Comparison of ENCODE assay signal across 17 cellular contexts in genomic region chr19:56117889-56118288, GRCh38. TPM values are rescaled to one million over a fixed set of nuclear protein-coding genes. Genes with fewer than 3 reads are reported as not detected.
A peak's percentile ranks its signal among the peaks of the same experiment; 100 is the strongest.
DNase-seq lines count a peak whose midpoint lies in the region; ATAC-seq and TF ChIP-seq lines count a peak whose summit lies in the region.
"Had no signal": no experiment of that assay in that cellular context is flagged by ENCODE, and none has a peak within 500 bp of the region (broad histone marks: within the 10 kb centered on the region; RNA-seq: fewer than 3 reads in every experiment).

No MANE protein-coding gene starts in this region.

- no peak for DNase-seq in CD8-positive, alpha-beta memory T cell
- DNase-seq in esophagus squamous epithelium (lab: John Stamatoyannopoulos, UW) (no peak), progenitor cell of endocrine pancreas (ENCODE audit: low spot score, unreplicated experiment) (no peak), body of pancreas (no peak), superior temporal gyrus (ENCODE audit: extremely low spot score) (no peak)
- DNase-seq in activated naive CD4-positive, alpha-beta T cell treated with anti-CD3 and anti-CD28 coated beads, Interleukin-2, amount 10 ng/mL, durations not matched to agents 7 days and 5 days, result no peak
- DNase-seq: anterior cingulate cortex, BE2C, DMS153, MV-4-11, NCI-H2081, NCI-H524, SJCRH30, T1000 had no signal

- H3K4me3 Mint-ChIP-seq in CD8-positive, alpha-beta memory T cell, result peak overlapping the region in 4 of 7 donors; percentile 66 to 82 (median 79)
- H3K4me3 Mint-ChIP-seq in progenitor cell of endocrine pancreas (ENCODE audit: low read depth), result peak overlapping the region; percentile 24
- no peak overlapping the region for H3K4me3 Mint-ChIP-seq in activated naive CD4-positive, alpha-beta T cell treated with anti-CD3 and anti-CD28 coated beads, Interleukin-2, amount 10 ng/mL, durations not matched to agents 7 days and 5 days

- H3K36me3 ChIP-seq in CD8-positive, alpha-beta memory T cell (ENCODE audit: insufficient read depth, low read length), result no peaks in the 10 kb centered on the region
- peaks cover 0 to 7% (median 0%) of the 10 kb centered on the region in 3 donors for H3K36me3 ChIP-seq in esophagus squamous epithelium
- no peaks in the 10 kb centered on the region for H3K36me3 ChIP-seq in body of pancreas (replicated peaks in 1 of 2; ENCODE audit: insufficient read depth in 1 of 2, low read depth in 2 of 2)

- ATAC-seq in body of pancreas, result no peak
- ATAC-seq: right cardiac atrium had no signal

- H3K9me3 ChIP-seq in CD8-positive, alpha-beta memory T cell (ENCODE audit: low read length), result no peaks in the 10 kb centered on the region
- H3K9me3 ChIP-seq in esophagus squamous epithelium (no peaks in the 10 kb centered on the region), body of pancreas (no peaks in the 10 kb centered on the region)
- H3K9me3 ChIP-seq: BE2C, SJCRH30 had no signal

- H3K27ac ChIP-seq in CD8-positive, alpha-beta memory T cell (ENCODE audit: low read depth, low read length), result no peak overlapping the region
- H3K27ac ChIP-seq in VCaP (peak overlapping the region; percentile 97; the same call in 1 of the 2 replicates), esophagus squamous epithelium (peak overlapping the region; percentile 93 to 99 (median 98)), body of pancreas (peak overlapping the region in 2 of 4 donors; percentile 96 to 98)
- H3K27ac ChIP-seq: SJCRH30 had no signal

- H3K4me1 Mint-ChIP-seq in CD8-positive, alpha-beta memory T cell, result peaks cover 49 to 67% (median 54%) of the 10 kb centered on the region in 3 donors
- H3K4me1 Mint-ChIP-seq in progenitor cell of endocrine pancreas (ENCODE audit: low read depth), result peaks cover 26% of the 10 kb centered on the region
- H3K4me1 Mint-ChIP-seq in activated naive CD4-positive, alpha-beta T cell treated with anti-CD3 and anti-CD28 coated beads, Interleukin-2, amount 10 ng/mL, durations not matched to agents 7 days and 5 days, result peaks cover 60% of the 10 kb centered on the region

- intact Hi-C loops in esophagus squamous epithelium (cut with DNase I) (no loop called here), body of pancreas (cut with DNase I) (no loop called here)

- H3K27me3 Mint-ChIP-seq in CD8-positive, alpha-beta memory T cell, result no peaks in the 10 kb centered on the region
- H3K27me3 Mint-ChIP-seq in progenitor cell of endocrine pancreas, result no peaks in the 10 kb centered on the region
- no peaks in the 10 kb centered on the region for H3K27me3 Mint-ChIP-seq in activated naive CD4-positive, alpha-beta T cell treated with anti-CD3 and anti-CD28 coated beads, Interleukin-2, amount 10 ng/mL, durations not matched to agents 7 days and 5 days

- POLR2A ChIA-PET in CD8-positive, alpha-beta memory T cell (lab: Charles Lee), result no interaction called here

- no peak overlapping the region for H3K4me3 ChIP-seq in CD8-positive, alpha-beta memory T cell (ENCODE audit: low read length)
- H3K4me3 ChIP-seq in esophagus squamous epithelium (peak overlapping the region in 1 of 4 donors; percentile 9), body of pancreas (no peak overlapping the region)
- H3K4me3 ChIP-seq: SJCRH30 had no signal

- CTCF ChIA-PET in CD8-positive, alpha-beta memory T cell (lab: Charles Lee), result no interaction called here
- CTCF ChIA-PET in activated naive CD4-positive, alpha-beta T cell treated with anti-CD3 and anti-CD28 coated beads, Interleukin-2, amount 10 ng/mL, durations not matched to agents 7 days and 5 days (lab: Charles Lee), result no interaction called here

- H3K27ac Mint-ChIP-seq in CD8-positive, alpha-beta memory T cell, result peak overlapping the region in 4 of 8 donors; percentile 35 to 86 (median 64)
- H3K27ac Mint-ChIP-seq in progenitor cell of endocrine pancreas, result peak overlapping the region; percentile 59
- H3K27ac Mint-ChIP-seq in activated naive CD4-positive, alpha-beta T cell treated with anti-CD3 and anti-CD28 coated beads, Interleukin-2, amount 10 ng/mL, durations not matched to agents 7 days and 5 days, result no peak overlapping the region

- TF ChIP-seq POLR2A in esophagus squamous epithelium (IDR thresholded peaks at IDR 0.05) (no peak), body of pancreas (IDR thresholded peaks at IDR 0.05) (no peak)

- no peaks in the 10 kb centered on the region for H3K27me3 ChIP-seq in CD8-positive, alpha-beta memory T cell (ENCODE audit: insufficient read depth, low read length, poor library complexity, severe bottlenecking)
- H3K27me3 ChIP-seq in esophagus squamous epithelium, result no peaks in the 10 kb centered on the region
- no peaks in the 10 kb centered on the region for H3K27me3 ChIP-seq in body of pancreas
- H3K27me3 ChIP-seq: BE2C, SJCRH30 had no signal

- TF ChIP-seq CTCF in VCaP (conservative IDR thresholded peaks at IDR 0.05), result no peak
- TF ChIP-seq CTCF in esophagus squamous epithelium (IDR thresholded peaks at IDR 0.05), result no peak
- TF ChIP-seq CTCF in progenitor cell of endocrine pancreas (IDR thresholded peaks at IDR 0.05; ENCODE audit: unreplicated experiment), result no peak
- no peak for TF ChIP-seq CTCF in body of pancreas (IDR thresholded peaks at IDR 0.05)

- WGBS in esophagus squamous epithelium, 2 donors, result 10% methylated on average over 2 of the region's 9 CpGs; no CpG with 5 or more reads in 1 of the 2 donors
- WGBS in body of pancreas, 2 donors, result 45 to 53% methylated on average over 7 to 9 of the region's 9 CpGs

- H3K4me1 ChIP-seq in CD8-positive, alpha-beta memory T cell (ENCODE audit: insufficient read depth, low read length), result peaks cover 19% of the 10 kb centered on the region
- H3K4me1 ChIP-seq in esophagus squamous epithelium (peaks cover 45 to 89% (median 64%) of the 10 kb centered on the region in 3 donors), body of pancreas (peaks cover 70% of the 10 kb centered on the region)

- no peaks in the 10 kb centered on the region for H3K9me3 Mint-ChIP-seq in CD8-positive, alpha-beta memory T cell
- H3K9me3 Mint-ChIP-seq in progenitor cell of endocrine pancreas (ENCODE audit: low read depth), result no peaks in the 10 kb centered on the region
- no peaks in the 10 kb centered on the region for H3K9me3 Mint-ChIP-seq in activated naive CD4-positive, alpha-beta T cell treated with anti-CD3 and anti-CD28 coated beads, Interleukin-2, amount 10 ng/mL, durations not matched to agents 7 days and 5 days

- H3K36me3 Mint-ChIP-seq in CD8-positive, alpha-beta memory T cell, result peaks cover 0 to 11% (median 0%) of the 10 kb centered on the region in 3 donors
- no peaks in the 10 kb centered on the region for H3K36me3 Mint-ChIP-seq in progenitor cell of endocrine pancreas (ENCODE audit: insufficient read depth)
- peaks cover 17% of the 10 kb centered on the region for H3K36me3 Mint-ChIP-seq in activated naive CD4-positive, alpha-beta T cell treated with anti-CD3 and anti-CD28 coated beads, Interleukin-2, amount 10 ng/mL, durations not matched to agents 7 days and 5 days

RNA-seq across cellular contexts. Expression of gene ZNF787, which starts 3.2 kb away (rescaled TPM):
- total RNA-seq in CD8-positive, alpha-beta memory T cell, result 10 to 100 TPM; 34.7 to 38.7 TPM
- polyA plus RNA-seq in CD8-positive, alpha-beta memory T cell, result 2.8 TPM
- total RNA-seq in esophagus squamous epithelium, result 10 to 100 TPM in 3 of 4 donors, 1 to 10 TPM in 1; 9.9 to 21.3 (median 13.1) TPM
- 33.9 and 34.3 TPM in 2 replicates for total RNA-seq in progenitor cell of endocrine pancreas
- 10 to 100 TPM; 12.7 to 21.1 TPM for total RNA-seq in body of pancreas

RNA-seq across cellular contexts. Expression of gene ZNF444, which starts 23.2 kb away (rescaled TPM):
- total RNA-seq in CD8-positive, alpha-beta memory T cell, result 10 to 100 TPM; 24.9 to 26.7 TPM
- polyA plus RNA-seq in CD8-positive, alpha-beta memory T cell, result 19.7 TPM
- total RNA-seq in esophagus squamous epithelium (10 to 100 TPM; 10.6 to 22.1 (median 15.6) TPM), progenitor cell of endocrine pancreas (132 and 135 TPM in 2 replicates), body of pancreas (10 to 100 TPM; 50.3 to 95.9 TPM)

RNA-seq across cellular contexts. Expression of gene GALP, which starts 57.9 kb away (rescaled TPM):
- total RNA-seq in CD8-positive, alpha-beta memory T cell, result not detected
- polyA plus RNA-seq in CD8-positive, alpha-beta memory T cell, result not detected
- not detected for total RNA-seq in esophagus squamous epithelium
- total RNA-seq in progenitor cell of endocrine pancreas, result not detected in 2 replicates
- not detected for total RNA-seq in body of pancreas
- total RNA-seq: lung microvascular endothelial cell, right cardiac atrium, SJCRH30 had no signal
- polyA plus RNA-seq: right cardiac atrium had no signal
